ENCODE assay signal across 1 cellular context in genomic region chr17:64008346-64008745, GRCh38.
TF ChIP-seq lines count a peak whose summit lies in the region.

No MANE protein-coding gene starts in this region.

TF ChIP-seq in HepG2, 621 proteins besides CTCF, POLR2A, EP300 and RAD21:
- TF ChIP-seq DPF2 (CRISPR knock-in tag; IDR thresholded peaks at IDR 0.05; ENCODE audit: borderline replicate concordance, low read depth) (0 out of 2 replicates have a peak, but pooled peaks have one; percentile 12), ZNF629 (CRISPR knock-in tag; conservative IDR thresholded peaks at IDR 0.05) (peak; percentile 90), FOXJ3 (CRISPR knock-in tag; IDR thresholded peaks at IDR 0.05; ENCODE audit: borderline replicate concordance) (no peak), HINFP (CRISPR knock-in tag; IDR thresholded peaks at IDR 0.05; ENCODE audit: low read depth) (0 out of 2 replicates have a peak, but pooled peaks have one; percentile 2), MEF2D (CRISPR knock-in tag; IDR thresholded peaks at IDR 0.05) (no peak), CHD4 (IDR thresholded peaks at IDR 0.05; ENCODE audit: borderline replicate concordance, low read length) (0 out of 2 replicates have a peak, but pooled peaks have one; percentile 66)
